10 cellular contexts compared by ENCODE assay signal in genomic region chr22:20536590-20537324, GRCh38. TPM values are rescaled to one million over a fixed set of nuclear protein-coding genes. Genes with fewer than 3 reads are reported as not detected.
DNase-seq lines count a peak whose midpoint lies in the region; ATAC-seq and TF ChIP-seq lines count a peak whose summit lies in the region.
"Had no signal": no experiment of that assay in that cellular context is flagged by ENCODE, and none has a peak within 500 bp of the region (broad histone marks: within the 10 kb centered on the region; RNA-seq: fewer than 3 reads in every experiment).

No MANE protein-coding gene starts in this region.

- no peak overlapping the region for H3K4me3 Mint-ChIP-seq in activated CD4-positive, alpha-beta T cell treated with anti-CD3 and anti-CD28 coated beads, Interleukin-2, amount 10 ng/mL, durations not matched to agents 7 days and 5 days
- no peak overlapping the region for H3K4me3 Mint-ChIP-seq in glutamatergic neuron (ENCODE audit: unreplicated experiment)

- no peak overlapping the region for H3K4me3 ChIP-seq in Karpas-422 (ENCODE audit: low read length)

- intact Hi-C loops in sciatic nerve (cut with DNase I) = no loop called here

- H3K9me3 Mint-ChIP-seq in activated CD4-positive, alpha-beta T cell treated with anti-CD3 and anti-CD28 coated beads, Interleukin-2, amount 10 ng/mL, durations not matched to agents 7 days and 5 days = no peaks in the 10 kb centered on the region
- H3K9me3 Mint-ChIP-seq in glutamatergic neuron (ENCODE audit: unreplicated experiment) = peaks cover 4% of the 10 kb centered on the region

- H3K27me3 Mint-ChIP-seq in activated CD4-positive, alpha-beta T cell treated with anti-CD3 and anti-CD28 coated beads, Interleukin-2, amount 10 ng/mL, durations not matched to agents 7 days and 5 days = no peaks in the 10 kb centered on the region
- H3K27me3 Mint-ChIP-seq in glutamatergic neuron (ENCODE audit: unreplicated experiment) = peaks cover 7% of the 10 kb centered on the region

- H3K36me3 ChIP-seq in Karpas-422 (ENCODE audit: insufficient read depth, low read length) = peaks cover 11% of the 10 kb centered on the region

- H3K27ac Mint-ChIP-seq in activated CD4-positive, alpha-beta T cell treated with anti-CD3 and anti-CD28 coated beads, Interleukin-2, amount 10 ng/mL, durations not matched to agents 7 days and 5 days = peak overlapping the region; percentile 50
- H3K27ac Mint-ChIP-seq in glutamatergic neuron (ENCODE audit: unreplicated experiment) = peak overlapping the region; percentile 52

- H3K9me2 ChIP-seq in Karpas-422 (replicated peaks; ENCODE audit: insufficient read depth, low read length) = no peaks in the 10 kb centered on the region

- H3K36me3 Mint-ChIP-seq in activated CD4-positive, alpha-beta T cell treated with anti-CD3 and anti-CD28 coated beads, Interleukin-2, amount 10 ng/mL, durations not matched to agents 7 days and 5 days (ENCODE audit: low read depth) = peaks cover 56% of the 10 kb centered on the region
- no peaks in the 10 kb centered on the region for H3K36me3 Mint-ChIP-seq in glutamatergic neuron (ENCODE audit: unreplicated experiment)

- CTCF ChIA-PET in activated CD4-positive, alpha-beta T cell treated with anti-CD3 and anti-CD28 coated beads, Interleukin-2, amount 10 ng/mL, durations not matched to agents 7 days and 5 days (lab: Charles Lee) = interaction anchor here (1.3 kb wide), 1 partner anchor 12 kb away, joined by 3 read pairs; no protein-coding TSS in a partner anchor

- H3K79me2 ChIP-seq in Karpas-422 (ENCODE audit: low read length) = peaks cover 80% of the 10 kb centered on the region

- no peaks in the 10 kb centered on the region for H3K4me1 ChIP-seq in Karpas-422 (ENCODE audit: low read length)

- no peak for DNase-seq in activated CD4-positive, alpha-beta T cell treated with anti-CD3 and anti-CD28 coated beads, Interleukin-2, amount 10 ng/mL, durations not matched to agents 7 days and 5 days
- DNase-seq in activated CD4-positive, alpha-beta T cell treated with anti-CD3 and anti-CD28 coated beads for 4 hours = no peak
- DNase-seq in NCI-H524 treated with DMSO at 0.1 percent for 48 hours (lab: John Stamatoyannopoulos, UW) (peak; percentile 52), glutamatergic neuron (peak; percentile 34), sciatic nerve (ENCODE audit: low spot score) (peak; percentile 48), hypothalamus (lab: John Stamatoyannopoulos, UW) (no peak), Karpas-422 (no peak), ACHN (no peak)
- DNase-seq: NCI-H748 treated with DMSO at 0.1 percent for 48 hours had no signal

- H3K9me3 ChIP-seq in Karpas-422 (ENCODE audit: low read length) = no peaks in the 10 kb centered on the region

- no peaks in the 10 kb centered on the region for H3K27me3 ChIP-seq in Karpas-422 (ENCODE audit: low read length)

- ATAC-seq in sciatic nerve = no peak

- H3K27ac ChIP-seq in Karpas-422 (ENCODE audit: low read length) = no peak overlapping the region
- H3K27ac ChIP-seq: KMS-11 had no signal

- H3K9ac ChIP-seq in Karpas-422 (ENCODE audit: low read length) = no peak overlapping the region
- H3K9ac ChIP-seq: KMS-11 had no signal

- peaks cover 22% of the 10 kb centered on the region; the same call in 1 of the 2 replicates for H4K20me1 ChIP-seq in Karpas-422 (ENCODE audit: insufficient read depth, low read depth, low read length)

- no peak for TF ChIP-seq CTCF in glutamatergic neuron (IDR thresholded peaks at IDR 0.05; ENCODE audit: partially characterized antibody, unreplicated experiment)

- no peak overlapping the region for H3K4me2 ChIP-seq in Karpas-422 (ENCODE audit: low read depth, low read length, poor library complexity, severe bottlenecking)
- H3K4me2 ChIP-seq: KMS-11 had no signal

- in situ Hi-C loops in ACHN (cut with HindIII; ENCODE audit: low pct_ligation_motif_present, low pct_unique_long_range_greater_than_20kb, low sequenced_read_pairs) = no loop called here

- H2AFZ ChIP-seq in Karpas-422 (ENCODE audit: low read length) = no peak overlapping the region

- peaks cover 30% of the 10 kb centered on the region for H3K4me1 Mint-ChIP-seq in activated CD4-positive, alpha-beta T cell treated with anti-CD3 and anti-CD28 coated beads, Interleukin-2, amount 10 ng/mL, durations not matched to agents 7 days and 5 days
- peaks cover 25% of the 10 kb centered on the region for H3K4me1 Mint-ChIP-seq in glutamatergic neuron (ENCODE audit: low read depth, unreplicated experiment)

- POLR2A ChIA-PET in activated CD4-positive, alpha-beta T cell treated with anti-CD3 and anti-CD28 coated beads, Interleukin-2, amount 10 ng/mL, durations not matched to agents 7 days and 5 days (lab: Charles Lee) = no interaction called here

RNA-seq across cellular contexts. Expression of gene MED15, which starts 29.3 kb away (rescaled TPM):
- total RNA-seq in activated CD4-positive, alpha-beta T cell treated with anti-CD3 and anti-CD28 coated beads, Interleukin-2, amount 10 ng/mL, durations not matched to agents 7 days and 5 days = 100 to 1,000 TPM; 141 to 182 TPM
- 83.6 TPM for total RNA-seq in glutamatergic neuron (ENCODE audit: unreplicated experiment)
- 130 TPM for total RNA-seq in sciatic nerve
- total RNA-seq in Karpas-422 (2014; rRNA removed; shearing (Covaris generic); ENCODE audit: low replicate concordance) = 36.9 and 70.3 TPM in 2 replicates

RNA-seq across cellular contexts. Expression of gene KLHL22, which starts 41.2 kb away (rescaled TPM):
- 10 to 100 TPM; 38.7 to 40.1 TPM for total RNA-seq in activated CD4-positive, alpha-beta T cell treated with anti-CD3 and anti-CD28 coated beads, Interleukin-2, amount 10 ng/mL, durations not matched to agents 7 days and 5 days
- 20.2 TPM for total RNA-seq in glutamatergic neuron (ENCODE audit: unreplicated experiment)
- total RNA-seq in sciatic nerve = 28.0 TPM
- total RNA-seq in Karpas-422 (2014; rRNA removed; shearing (Covaris generic); ENCODE audit: low replicate concordance) = 9.7 and 23.7 TPM in 2 replicates

Comparison
In these comparisons a context has a peak if more than half of its experiments do, and no peak if none do; other contexts are left out.
1. DNase-seq: peak in NCI-H524 treated with DMSO at 0.1 percent for 48 hours (single experiment), glutamatergic neuron (single experiment) and sciatic nerve (single experiment); none in activated CD4-positive, alpha-beta T cell treated with anti-CD3 and anti-CD28 coated beads, Interleukin-2, amount 10 ng/mL, durations not matched to agents 7 days and 5 days (single experiment), activated CD4-positive, alpha-beta T cell treated with anti-CD3 and anti-CD28 coated beads for 4 hours (0 of 2), hypothalamus (0 of 51), Karpas-422 (single experiment) and ACHN (single experiment).